Comparison of ENCODE assay signal across 9 cellular contexts in the genomic region with DNA sequence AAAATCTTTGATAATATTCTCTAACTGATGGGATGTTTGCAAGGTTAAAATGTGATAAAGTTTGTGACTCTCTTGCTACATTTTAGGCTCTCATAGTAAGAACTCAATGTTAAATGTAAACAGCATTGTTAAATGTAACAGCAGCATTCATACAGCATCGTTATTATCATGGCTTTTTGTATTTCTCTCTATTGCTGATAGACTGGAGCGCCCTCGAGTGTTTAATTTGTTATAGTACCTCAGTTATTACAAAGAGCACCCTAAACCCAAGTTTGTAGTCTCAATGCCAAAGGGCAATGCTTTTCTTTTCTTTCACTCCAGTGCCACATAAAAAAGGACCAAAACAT. TPM values are rescaled to one million over a fixed set of nuclear protein-coding genes. Genes with fewer than 3 reads are reported as not detected.
DNase-seq lines count a peak whose midpoint lies in the region; ATAC-seq and TF ChIP-seq lines count a peak whose summit lies in the region.
"Had no signal": no experiment of that assay in that cellular context is flagged by ENCODE, and none has a peak within 500 bp of the region (broad histone marks: within the 10 kb centered on the region; RNA-seq: fewer than 3 reads in every experiment).

No MANE protein-coding gene starts in this region.

- TF ChIP-seq CTCF in 22Rv1 (IDR thresholded peaks at IDR 0.05): peak; percentile 73
- TF ChIP-seq CTCF in GM06990 (IDR thresholded peaks at IDR 0.05; ENCODE audit: insufficient read depth, low read length, poor library complexity, severe bottlenecking): peak; percentile 44
- peak in 3 of 4 experiments; percentile 15 to 49 (median 31) for TF ChIP-seq CTCF in prostate gland (IDR thresholded peaks at IDR 0.05)

- peak overlapping the region; percentile 36 to 40 for H3K9ac ChIP-seq in duodenal mucosa (ENCODE audit: low read depth in 1 of 2, low read length in 2 of 2)

- intact Hi-C loops in prostate gland (cut with DNase I): loop anchor here (2.0 kb wide), 1 partner anchor 246 kb away; no protein-coding TSS in a partner anchor

- no peak overlapping the region for H3K4me3 ChIP-seq in GM06990 (replicated peaks; ENCODE audit: low read depth, low read length)
- no peak overlapping the region for H3K4me3 ChIP-seq in duodenal mucosa (ENCODE audit: low read depth in 1 of 2, low read length in 2 of 2)
- no peak overlapping the region for H3K4me3 ChIP-seq in prostate gland

- 14% methylated on average over 3 of the region's 3 CpGs for WGBS in prostate gland

- no peaks in the 10 kb centered on the region for H3K9me3 ChIP-seq in duodenal mucosa (ENCODE audit: control insufficient read depth in 1 of 2, low read length in 2 of 2)
- H3K9me3 ChIP-seq in prostate gland: no peaks in the 10 kb centered on the region

- ATAC-seq in HG02642 (IDR thresholded peaks at IDR 0.05; ENCODE audit: poor library complexity, unreplicated experiment): no peak
- no peak for ATAC-seq in HG03439 (IDR thresholded peaks at IDR 0.05; ENCODE audit: unreplicated experiment)
- no peak for ATAC-seq in GM18868 (IDR thresholded peaks at IDR 0.05; ENCODE audit: unreplicated experiment)

- no peak overlapping the region for H3K27ac ChIP-seq in 22Rv1
- H3K27ac ChIP-seq in duodenal mucosa (ENCODE audit: low read depth, low read length): peak overlapping the region; percentile 61
- H3K27ac ChIP-seq in prostate gland: peak overlapping the region in 1 of 2 donors; percentile 5

- H3K36me3 ChIP-seq in GM06990 (ENCODE audit: control insufficient read depth, insufficient read depth, low read length) (no peaks in the 10 kb centered on the region), duodenal mucosa (ENCODE audit: control insufficient read depth in 1 of 2, insufficient read depth in 2 of 2, low read length in 2 of 2) (no peaks in the 10 kb centered on the region), prostate gland (no peaks in the 10 kb centered on the region)

- DNase-seq in GM06990 (ENCODE audit: extremely low read depth, insufficient read length) (no peak), NCI-H748 treated with DMSO at 0.1 percent for 48 hours (lab: John Stamatoyannopoulos, UW) (peak; percentile 23), prostate gland (ENCODE audit: low spot score) (no peak)
- DNase-seq: activated naive CD8-positive, alpha-beta T cell treated with anti-CD3 and anti-CD28 coated beads, Interleukin-2, amount 10 ng/mL, durations not matched to agents 7 days and 5 days had no signal

- H3K4me1 ChIP-seq in duodenal mucosa (ENCODE audit: control insufficient read depth in 1 of 2, insufficient read depth in 2 of 2, low read length in 2 of 2) (peaks cover 39 to 40% of the 10 kb centered on the region in 2 donors), prostate gland (replicated peaks) (peaks cover 3% of the 10 kb centered on the region)

- TF ChIP-seq POLR2A in prostate gland (IDR thresholded peaks at IDR 0.05): no peak

- H3K27me3 ChIP-seq in GM06990 (replicated peaks; ENCODE audit: control insufficient read depth, insufficient read depth, low read length): no peaks in the 10 kb centered on the region; the same call in none of the 2 replicates
- H3K27me3 ChIP-seq in duodenal mucosa (ENCODE audit: control insufficient read depth in 1 of 2, insufficient read depth in 2 of 2, low read length in 2 of 2): no peaks in the 10 kb centered on the region
- no peaks in the 10 kb centered on the region for H3K27me3 ChIP-seq in prostate gland (replicated peaks; ENCODE audit: insufficient read depth)

RNA-seq across cellular contexts. Expression of a gene that starts 14.9 kb away (rescaled TPM):
- total RNA-seq in prostate gland: 10 to 100 TPM; 11.8 to 14.8 TPM
